9 cellular contexts compared by ENCODE assay signal in the genomic region with DNA sequence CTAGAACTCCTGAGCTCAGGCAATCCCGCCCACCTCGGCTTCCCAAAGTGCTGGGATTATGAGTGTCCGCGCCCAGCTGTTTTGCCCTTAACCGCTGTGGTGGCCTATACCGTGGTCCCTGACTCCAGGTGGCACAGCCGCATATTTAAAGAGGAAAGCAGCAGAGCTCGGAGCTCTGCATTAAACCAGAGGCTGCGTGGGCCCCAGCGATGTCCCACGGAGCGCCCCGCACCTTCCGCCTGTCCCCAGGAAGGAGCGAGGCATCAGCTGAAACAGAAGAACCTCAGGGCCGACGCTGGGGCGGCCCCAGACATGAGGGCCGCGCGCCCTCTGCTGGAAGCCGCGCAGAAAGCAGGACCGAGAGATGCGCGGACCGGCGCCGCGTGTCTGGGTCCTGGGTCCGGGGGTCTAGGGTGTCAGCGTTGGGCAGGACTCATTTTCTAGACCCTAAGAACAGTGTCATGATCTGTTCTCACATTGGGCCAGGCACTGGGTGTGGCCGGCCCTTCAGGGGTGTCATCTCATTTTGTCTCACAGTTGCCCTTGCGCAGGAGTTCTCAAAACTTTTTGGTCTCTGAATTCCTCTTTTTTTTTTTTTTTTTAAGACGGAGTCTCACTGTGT. TPM values are rescaled to one million over a fixed set of nuclear protein-coding genes. Genes with fewer than 3 reads are reported as not detected.
DNase-seq lines count a peak whose midpoint lies in the region; ATAC-seq and TF ChIP-seq lines count a peak whose summit lies in the region.
"Had no signal": no experiment of that assay in that cellular context is flagged by ENCODE, and none has a peak within 500 bp of the region (broad histone marks: within the 10 kb centered on the region; RNA-seq: fewer than 3 reads in every experiment).

No MANE protein-coding gene starts in this region.

- peak overlapping the region in 5 of 8 donors; percentile 14 to 61 (median 33) for H3K4me3 Mint-ChIP-seq in CD4-positive, alpha-beta memory T cell
- 0 out of 2 replicates have a peak overlapping the region, but pooled peaks have one; percentile 14 for H3K4me3 Mint-ChIP-seq in HFFc6
- no peak overlapping the region for H3K4me3 Mint-ChIP-seq in endodermal cell

- no peaks in the 10 kb centered on the region for H3K9me3 Mint-ChIP-seq in CD4-positive, alpha-beta memory T cell
- no peaks in the 10 kb centered on the region for H3K9me3 Mint-ChIP-seq in HFFc6
- H3K9me3 Mint-ChIP-seq in endodermal cell, result no peaks in the 10 kb centered on the region
- H3K9me3 Mint-ChIP-seq: IgD-negative memory B cell had no signal

- H3K9ac ChIP-seq in endodermal cell (ENCODE audit: extremely low read depth, low read length, poor library complexity, severe bottlenecking), result no peak overlapping the region

- no peaks in the 10 kb centered on the region for H3K36me3 Mint-ChIP-seq in CD4-positive, alpha-beta memory T cell
- H3K36me3 Mint-ChIP-seq in HFFc6 (ENCODE audit: low read depth) (no peaks in the 10 kb centered on the region), endodermal cell (ENCODE audit: low read depth) (peaks cover 28% of the 10 kb centered on the region)
- H3K36me3 Mint-ChIP-seq: IgD-negative memory B cell had no signal

- H3K27ac Mint-ChIP-seq in CD4-positive, alpha-beta memory T cell, result no peak overlapping the region
- H3K27ac Mint-ChIP-seq in HFFc6 (no peak overlapping the region), endodermal cell (no peak overlapping the region)

- no peaks in the 10 kb centered on the region for H3K36me3 ChIP-seq in CD4-positive, alpha-beta memory T cell (ENCODE audit: insufficient read depth, low read length)
- H3K36me3 ChIP-seq in endodermal cell (ENCODE audit: control insufficient read depth, insufficient read depth, low read length) (no peaks in the 10 kb centered on the region), mucosa of descending colon (ENCODE audit: low read depth) (no peaks in the 10 kb centered on the region)

- intact Hi-C loops in CD4-positive, alpha-beta memory T cell (cut with micrococcal nuclease), result loop anchor here (1.0 to 5.0 kb wide), 2 partner anchors 180 to 584 kb away; no protein-coding TSS in a partner anchor
- intact Hi-C loops in mucosa of descending colon (cut with DNase I, micrococcal nuclease), result loop anchor here in 1 of 2 donors (10.0 kb wide), 1 partner anchor 342 kb away; no protein-coding TSS in a partner anchor

- WGBS in endodermal cell (ENCODE audit: insufficient coverage in 1 of 2, insufficient read length in 1 of 2), 2 experiments, result 29 to 35% methylated on average over 26 to 35 of the region's 35 CpGs

- no peaks in the 10 kb centered on the region for H3K4me1 ChIP-seq in CD4-positive, alpha-beta memory T cell (ENCODE audit: insufficient read depth, low read length)
- H3K4me1 ChIP-seq in endodermal cell (ENCODE audit: control insufficient read depth, insufficient read depth, low read length) (no peaks in the 10 kb centered on the region), mucosa of descending colon (ENCODE audit: low read depth) (no peaks in the 10 kb centered on the region)

- no peak overlapping the region for H3K4me3 ChIP-seq in CD4-positive, alpha-beta memory T cell (ENCODE audit: low read length in 2 of 2)
- H3K4me3 ChIP-seq in endodermal cell (ENCODE audit: low read length), result no peak overlapping the region
- no peak overlapping the region for H3K4me3 ChIP-seq in mucosa of descending colon

- peak; percentile 96 for TF ChIP-seq CTCF in HFFc6 (IDR thresholded peaks at IDR 0.05)
- TF ChIP-seq CTCF in endodermal cell (conservative IDR thresholded peaks at IDR 0.05), result peak; percentile 99
- TF ChIP-seq CTCF in mucosa of descending colon (IDR thresholded peaks at IDR 0.05), result peak; percentile 79

- H3K4me1 Mint-ChIP-seq in CD4-positive, alpha-beta memory T cell, result peaks cover 0 to 5% (median 2%) of the 10 kb centered on the region in 4 donors
- H3K4me1 Mint-ChIP-seq in HFFc6 (ENCODE audit: low read depth), result no peaks in the 10 kb centered on the region
- H3K4me1 Mint-ChIP-seq in endodermal cell, result no peaks in the 10 kb centered on the region

- POLR2A ChIA-PET in CD4-positive, alpha-beta memory T cell (lab: Charles Lee; ENCODE audit: partially characterized antibody), result interaction anchor here (0.7 to 1.3 kb wide), 3 partner anchors 9 to 346 kb away, joined by 3 to 6 read pairs (median 3); no protein-coding TSS in a partner anchor

- peaks cover 7 to 10% of the 10 kb centered on the region in 2 donors for H3K27me3 Mint-ChIP-seq in CD4-positive, alpha-beta memory T cell
- peaks cover 10% of the 10 kb centered on the region; the same call in 1 of the 2 replicates for H3K27me3 Mint-ChIP-seq in HFFc6 (ENCODE audit: insufficient read depth)
- no peaks in the 10 kb centered on the region for H3K27me3 Mint-ChIP-seq in endodermal cell (ENCODE audit: insufficient read depth)

- H3K27me3 ChIP-seq in CD4-positive, alpha-beta memory T cell (ENCODE audit: insufficient read depth, low read length), result no peaks in the 10 kb centered on the region
- H3K27me3 ChIP-seq in endodermal cell (ENCODE audit: control insufficient read depth, insufficient read depth, low read length, poor library complexity, severe bottlenecking), result no peaks in the 10 kb centered on the region

- H3K9me3 ChIP-seq in CD4-positive, alpha-beta memory T cell (ENCODE audit: control insufficient read depth in 1 of 2, low read length in 2 of 2), result no peaks in the 10 kb centered on the region
- H3K9me3 ChIP-seq in endodermal cell (ENCODE audit: control insufficient read depth, low read length), result no peaks in the 10 kb centered on the region
- no peaks in the 10 kb centered on the region for H3K9me3 ChIP-seq in mucosa of descending colon

- CTCF ChIA-PET in CD4-positive, alpha-beta memory T cell (lab: Charles Lee; ENCODE audit: partially characterized antibody), result interaction anchor here (0.6 to 4.2 kb wide), 30 partner anchors 9 to 586 kb away, joined by 3 to 37 read pairs (median 4); no protein-coding TSS in a partner anchor

- ATAC-seq in mucosa of descending colon (peak; percentile 92), HG03342 (IDR thresholded peaks at IDR 0.05; ENCODE audit: unreplicated experiment) (no peak)

- no peak overlapping the region for H3K27ac ChIP-seq in CD4-positive, alpha-beta memory T cell (ENCODE audit: low read depth, low read length)
- H3K27ac ChIP-seq in endodermal cell (ENCODE audit: low read depth, low read length), result no peak overlapping the region

- peak; percentile 52 to 74 (median 64) for DNase-seq in CD4-positive, alpha-beta memory T cell
- peak; percentile 37 for DNase-seq in HFFc6
- peak; percentile 34 for DNase-seq in NOMO-1 treated with dmso at 0.1 percent for 144 hours (lab: John Stamatoyannopoulos, UW; ENCODE audit: unreplicated experiment)
- peak; percentile 22 to 36 for DNase-seq in activated CD8-positive, alpha-beta memory T cell treated with anti-CD3 and anti-CD28 coated beads for 4 hours (ENCODE audit: low read depth in 2 of 2)
- peak; percentile 94 for DNase-seq in endodermal cell
- peak in 2 of 3 donors; percentile 76 to 80 for DNase-seq in mucosa of descending colon
- DNase-seq in stimulated activated CD8-positive, alpha-beta memory T cell treated with anti-CD3 and anti-CD28 coated beads, Interleukin-4, amount 100 ng/mL, for 4 hours (ENCODE audit: low read depth in 2 of 2, low spot score in 1 of 2), result peak; percentile 26 to 38

RNA-seq across cellular contexts. Expression of gene LAMC3, which starts 37.7 kb away (rescaled TPM):
- total RNA-seq in CD4-positive, alpha-beta memory T cell, result under 1 TPM; 0.32 to 0.61 TPM
- polyA plus RNA-seq in CD4-positive, alpha-beta memory T cell, result not detected
- not detected for total RNA-seq in HFFc6 (2021; fragmentation: NEBNext Ultra II Directional; extraction: Animal tissue kit (Norgen Biotek cat#: 25700))
- 10 to 100 TPM; 16.7 to 41.2 TPM for total RNA-seq in endodermal cell
- polyA plus RNA-seq in endodermal cell (2013, experiment 1 of 2), result 4.3 TPM
- polyA plus RNA-seq in endodermal cell (2013, experiment 2 of 2), result 4.6 TPM
- under 1 TPM; 0.58 to 0.73 (median 0.69) TPM for total RNA-seq in mucosa of descending colon
- polyA plus RNA-seq: IgD-negative memory B cell had no signal

RNA-seq across cellular contexts. Expression of gene AIF1L, which starts 49.6 kb away (rescaled TPM):
- under 1 TPM in 1 of 2 experiments, not detected in 1; 0.15 TPM for total RNA-seq in CD4-positive, alpha-beta memory T cell
- polyA plus RNA-seq in CD4-positive, alpha-beta memory T cell, result not detected
- under 1 TPM; 0.05 to 0.37 (median 0.21) TPM for total RNA-seq in HFFc6 (2021; fragmentation: NEBNext Ultra II Directional; extraction: Animal tissue kit (Norgen Biotek cat#: 25700))
- 100 to 1,000 TPM in 1 of 2 donors, 10 to 100 TPM in 1; 93.4 to 117 TPM for total RNA-seq in endodermal cell
- 77.0 TPM for polyA plus RNA-seq in endodermal cell (2013, experiment 1 of 2)
- polyA plus RNA-seq in endodermal cell (2013, experiment 2 of 2), result 73.0 TPM
- total RNA-seq in mucosa of descending colon, result 1 to 10 TPM; 1.4 to 5.6 (median 5.0) TPM
- polyA plus RNA-seq: IgD-negative memory B cell had no signal

Comparison
In these comparisons a context has a peak if more than half of its experiments do, and no peak if none do; other contexts are left out.
1. DNase-seq: peak in every context shown above with its lines; median percentile 94 in endodermal cell; 78 in mucosa of descending colon; 64 in CD4-positive, alpha-beta memory T cell; 37 in HFFc6; 34 in NOMO-1 treated with dmso at 0.1 percent for 144 hours; 32 in stimulated activated CD8-positive, alpha-beta memory T cell treated with anti-CD3 and anti-CD28 coated beads, Interleukin-4, amount 100 ng/mL, for 4 hours; 29 in activated CD8-positive, alpha-beta memory T cell treated with anti-CD3 and anti-CD28 coated beads for 4 hours.
2. RNA of gene LAMC3, which starts 37.7 kb away (total RNA-seq): 16.7 to 41.2 TPM in endodermal cell; 0.58 to 0.73 TPM in mucosa of descending colon, 0.32 to 0.61 TPM in CD4-positive, alpha-beta memory T cell and not detected in HFFc6; every median in the first group is over 10 times any median in the second.
3. RNA of gene AIF1L, which starts 49.6 kb away (total RNA-seq): 93.4 to 117 TPM in endodermal cell; 1.4 to 5.6 TPM in mucosa of descending colon, 0.05 to 0.37 TPM in HFFc6 and 0.15 TPM in CD4-positive, alpha-beta memory T cell; every median in the first group is over 10 times any median in the second.
4. Peak in every context shown above with its lines, with median percentiles within 50 percentile points of each other: CTCF ChIP-seq.